Comparison of ENCODE assay signal across 8 cellular contexts in genomic region chr2:126655500-126656310, GRCh38. TPM values are rescaled to one million over a fixed set of nuclear protein-coding genes. Genes with fewer than 3 reads are reported as not detected.
DNase-seq lines count a peak whose midpoint lies in the region; ATAC-seq and TF ChIP-seq lines count a peak whose summit lies in the region.

TSS of gene GYPC (plus strand) at chr2:126656158. CDS start at chr2:126656264, 106 bp downstream.

- H3K27me3 Mint-ChIP-seq in activated T-cell treated with anti-CD3 and anti-CD28 coated beads, Interleukin-2, amount 50 U/mL, for 4 hours (ENCODE audit: low read depth), result no peaks in the 10 kb centered on the region
- no peaks in the 10 kb centered on the region for H3K27me3 Mint-ChIP-seq in naive thymus-derived CD8-positive, alpha-beta T cell

- H3K36me3 ChIP-seq in ES-I3 (ENCODE audit: insufficient read depth, low read length), result 0 out of 2 replicates have a peak, but pooled peaks cover 3% of the 10 kb centered on the region
- no peaks in the 10 kb centered on the region for H3K36me3 ChIP-seq in fibroblast of lung (ENCODE audit: control insufficient read depth, insufficient read depth, low read length)
- H3K36me3 ChIP-seq in uterus, result no peaks in the 10 kb centered on the region

- H3K27me3 ChIP-seq in fibroblast of lung (ENCODE audit: control insufficient read depth, insufficient read depth, low read length) (no peaks in the 10 kb centered on the region), uterus (no peaks in the 10 kb centered on the region)

- peak within 1 kb of the TSS; percentile 61 for H3K4me2 ChIP-seq in fibroblast of lung (ENCODE audit: extremely low read depth, insufficient read depth, low read length)

- TF ChIP-seq CTCF in fibroblast of lung (conservative IDR thresholded peaks at IDR 0.05 in 1 of 2, IDR thresholded peaks at IDR 0.05 in 1 of 2; ENCODE audit: low read depth in 1 of 2, low read length in 2 of 2) (no peak), uterus (IDR thresholded peaks at IDR 0.05) (no peak)

- peak within 1 kb of the TSS; percentile 77 for H3K4me3 ChIP-seq in Jurkat, Clone E6-1 (ENCODE audit: low read length)
- H3K4me3 ChIP-seq in fibroblast of lung (replicated peaks in 1 of 4; ENCODE audit: control extremely low read depth in 1 of 4, insufficient read depth in 1 of 4, low read depth in 3 of 4, low read length in 4 of 4), result peak within 1 kb of the TSS; percentile 50 to 89 (median 78)
- H3K4me3 ChIP-seq in uterus, result peak within 1 kb of the TSS; percentile 61 to 65

- peak within 1 kb of the TSS; percentile 98 for H3K27ac ChIP-seq in fibroblast of lung (ENCODE audit: insufficient read depth, low read length)
- peak within 1 kb of the TSS; percentile 97 to 98 for H3K27ac ChIP-seq in uterus

- TF ChIP-seq POLR2A in uterus (IDR thresholded peaks at IDR 0.05), result no peak

- peaks cover 4% of the 10 kb centered on the region for H3K9me3 Mint-ChIP-seq in activated T-cell treated with anti-CD3 and anti-CD28 coated beads, Interleukin-2, amount 50 U/mL, for 4 hours
- peaks cover 0 to 8% (median 4%) of the 10 kb centered on the region in 9 donors for H3K9me3 Mint-ChIP-seq in naive thymus-derived CD8-positive, alpha-beta T cell

- peak; percentile 23 for ATAC-seq in GM21619 (IDR thresholded peaks at IDR 0.05; ENCODE audit: unreplicated experiment)
- ATAC-seq in activated T-cell treated with anti-CD3 and anti-CD28 coated beads, Interleukin-2, amount 50 U/mL, for 4 hours, result peak; percentile 44 to 47
- peak; percentile 25 to 50 for ATAC-seq in naive thymus-derived CD8-positive, alpha-beta T cell

- peak; percentile 81 for DNase-seq in Jurkat, Clone E6-1 (ENCODE audit: low read depth, low spot score)
- peak; percentile 32 for DNase-seq in activated T-cell treated with anti-CD3 and anti-CD28 coated beads, Interleukin-2, amount 50 U/mL, for 4 hours
- DNase-seq in fibroblast of lung (ENCODE audit: low read depth in 2 of 2) (peak; percentile 47 to 83), uterus (peak; percentile 74), retina (no peak)
- DNase-seq in naive thymus-derived CD8-positive, alpha-beta T cell, result peak in 8 of 10 donors; percentile 47 to 69 (median 58)

- peaks cover 46% of the 10 kb centered on the region for H3K4me1 Mint-ChIP-seq in activated T-cell treated with anti-CD3 and anti-CD28 coated beads, Interleukin-2, amount 50 U/mL, for 4 hours (ENCODE audit: low read depth)
- H3K4me1 Mint-ChIP-seq in naive thymus-derived CD8-positive, alpha-beta T cell, result peaks cover 26 to 53% (median 50%) of the 10 kb centered on the region in 4 donors

- POLR2A ChIA-PET in naive thymus-derived CD8-positive, alpha-beta T cell (lab: Charles Lee), result interaction anchor here (2.7 kb wide), 1 partner anchor 107 kb away, joined by 27 read pairs; no protein-coding TSS in a partner anchor

- peak within 1 kb of the TSS; percentile 70 for H2AFZ ChIP-seq in fibroblast of lung (ENCODE audit: low read length)

- peaks cover 11% of the 10 kb centered on the region for H3K79me2 ChIP-seq in fibroblast of lung (ENCODE audit: control insufficient read depth, insufficient read depth, low read length)

- peak within 1 kb of the TSS; percentile 96 for H3K4me3 Mint-ChIP-seq in activated T-cell treated with anti-CD3 and anti-CD28 coated beads, Interleukin-2, amount 50 U/mL, for 4 hours
- peak within 1 kb of the TSS; percentile 94 to 100 (median 98) for H3K4me3 Mint-ChIP-seq in naive thymus-derived CD8-positive, alpha-beta T cell

- no peaks in the 10 kb centered on the region for H4K20me1 ChIP-seq in fibroblast of lung (ENCODE audit: control insufficient read depth, extremely low read depth, insufficient read depth, low read length)

- H3K9ac ChIP-seq in ES-I3 (ENCODE audit: low read depth, low read length) (peak within 1 kb of the TSS; percentile 80), fibroblast of lung (ENCODE audit: insufficient read depth, low read length) (peak within 1 kb of the TSS; percentile 93)

- peaks cover 2% of the 10 kb centered on the region for H3K36me3 Mint-ChIP-seq in activated T-cell treated with anti-CD3 and anti-CD28 coated beads, Interleukin-2, amount 50 U/mL, for 4 hours (ENCODE audit: insufficient read depth)
- peaks cover 2 to 8% (median 8%) of the 10 kb centered on the region in 3 donors for H3K36me3 Mint-ChIP-seq in naive thymus-derived CD8-positive, alpha-beta T cell

- intact Hi-C loops in uterus (cut with DNase I; ENCODE audit: low total_unique reads), result no loop called here

- peak within 1 kb of the TSS; percentile 93 to 100 (median 98) for H3K27ac Mint-ChIP-seq in naive thymus-derived CD8-positive, alpha-beta T cell

- peaks cover 24% of the 10 kb centered on the region for H3K4me1 ChIP-seq in ES-I3 (ENCODE audit: insufficient read depth, low read length)
- peaks cover 14% of the 10 kb centered on the region for H3K4me1 ChIP-seq in fibroblast of lung (ENCODE audit: control insufficient read depth, extremely low read depth, insufficient read depth, low read length)
- H3K4me1 ChIP-seq in uterus, result peaks cover 7 to 9% of the 10 kb centered on the region in 2 donors

- H3K9me3 ChIP-seq in ES-I3 (ENCODE audit: control insufficient read depth, insufficient read depth, low read length) (no peaks in the 10 kb centered on the region), fibroblast of lung (ENCODE audit: control insufficient read depth, insufficient read depth, low read depth, low read length) (no peaks in the 10 kb centered on the region), uterus (no peaks in the 10 kb centered on the region)

RNA-seq across cellular contexts. Expression of gene GYPC, which starts in this region (rescaled TPM):
- polyA plus RNA-seq in Jurkat, Clone E6-1 (2012; ENCODE audit: insufficient read depth, insufficient read length), result 140 TPM
- 10 to 100 TPM; 85.2 to 98.3 (median 93.4) TPM for total RNA-seq in activated T-cell treated with anti-CD3 and anti-CD28 coated beads, Interleukin-2, amount 50 U/mL, for 4 hours
- total RNA-seq in fibroblast of lung (135 and 244 TPM in 2 replicates), uterus (10 to 100 TPM; 35.1 to 75.0 (median 57.8) TPM)
- 167 and 170 TPM in 2 replicates for polyA plus RNA-seq in fibroblast of lung
- 136 and 141 TPM in 2 replicates for polyA plus RNA-seq in fibroblast of lung (2012)
- polyA minus RNA-seq in fibroblast of lung (ENCODE audit: low replicate concordance), result 236 and 284 TPM in 2 replicates
- 100 to 1,000 TPM; 151 to 152 TPM for total RNA-seq in naive thymus-derived CD8-positive, alpha-beta T cell
- 100 to 1,000 TPM; 199 to 303 (median 265) TPM for polyA plus RNA-seq in naive thymus-derived CD8-positive, alpha-beta T cell
